In the genomic region with DNA sequence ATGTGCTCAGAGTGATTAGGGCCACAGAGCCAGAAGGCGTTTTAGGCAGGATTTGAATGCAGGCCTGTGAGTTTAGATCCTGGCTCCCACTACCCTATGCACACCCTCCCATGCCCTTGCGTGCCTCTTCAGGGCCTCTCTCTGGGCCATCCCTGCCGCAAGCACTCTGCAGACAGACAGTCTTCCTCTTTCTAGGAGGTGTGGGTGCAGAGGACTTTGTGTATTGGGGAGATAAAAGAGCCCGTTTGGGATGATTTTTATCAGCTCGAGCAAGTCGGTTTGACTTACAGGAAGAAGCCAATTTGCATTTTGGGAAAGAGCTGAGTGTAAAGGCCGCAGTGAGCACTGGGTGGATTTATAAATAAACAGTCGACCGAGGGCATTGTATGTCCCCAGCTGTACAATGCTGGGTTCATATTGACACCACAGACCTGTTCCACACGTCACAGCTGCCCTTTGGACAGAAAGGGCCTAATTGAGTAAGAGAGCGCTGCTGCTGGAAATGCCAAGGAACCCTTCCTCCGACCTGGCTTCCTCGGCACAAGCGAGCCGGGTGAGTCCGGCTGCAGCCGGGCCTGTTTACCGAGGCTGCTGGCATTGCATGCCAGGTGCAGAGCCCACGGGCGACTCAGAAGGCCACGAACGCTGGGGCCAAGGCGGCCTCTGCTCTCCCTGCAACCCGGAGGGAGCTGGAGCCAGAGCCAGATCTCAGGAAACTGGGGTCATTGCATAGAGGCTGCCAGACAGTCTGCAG, we compare ENCODE assay signal across 1 cellular context.
TF ChIP-seq lines count a peak whose summit lies in the region.

No MANE protein-coding gene starts in this region.

TF ChIP-seq in HepG2, 621 proteins besides CTCF, POLR2A, EP300 and RAD21 (continued from another document and continues in another):
- TF ChIP-seq, protein P1, sequence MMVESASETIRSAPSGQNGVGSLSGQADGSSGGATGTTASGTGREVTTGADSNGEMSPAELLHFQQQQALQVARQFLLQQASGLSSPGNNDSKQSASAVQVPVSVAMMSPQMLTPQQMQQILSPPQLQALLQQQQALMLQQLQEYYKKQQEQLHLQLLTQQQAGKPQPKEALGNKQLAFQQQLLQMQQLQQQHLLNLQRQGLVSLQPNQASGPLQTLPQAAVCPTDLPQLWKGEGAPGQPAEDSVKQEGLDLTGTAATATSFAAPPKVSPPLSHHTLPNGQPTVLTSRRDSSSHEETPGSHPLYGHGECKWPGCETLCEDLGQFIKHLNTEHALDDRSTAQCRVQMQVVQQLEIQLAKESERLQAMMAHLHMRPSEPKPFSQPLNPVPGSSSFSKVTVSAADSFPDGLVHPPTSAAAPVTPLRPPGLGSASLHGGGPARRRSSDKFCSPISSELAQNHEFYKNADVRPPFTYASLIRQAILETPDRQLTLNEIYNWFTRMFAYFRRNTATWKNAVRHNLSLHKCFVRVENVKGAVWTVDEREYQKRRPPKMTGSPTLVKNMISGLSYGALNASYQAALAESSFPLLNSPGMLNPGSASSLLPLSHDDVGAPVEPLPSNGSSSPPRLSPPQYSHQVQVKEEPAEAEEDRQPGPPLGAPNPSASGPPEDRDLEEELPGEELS (CRISPR knock-in tag; IDR thresholded peaks at IDR 0.05) = peak; percentile 93
- TF ChIP-seq MXD4 (CRISPR knock-in tag; IDR thresholded peaks at IDR 0.05) = no peak
- peak; percentile 76 for TF ChIP-seq ZNF430 (CRISPR knock-in tag; IDR thresholded peaks at IDR 0.05)
- no peak for TF ChIP-seq ZNF24 (IDR thresholded peaks at IDR 0.05)
- no peak for TF ChIP-seq KLF12 (CRISPR knock-in tag; IDR thresholded peaks at IDR 0.05; ENCODE audit: borderline replicate concordance)
- TF ChIP-seq ZNF326 (CRISPR knock-in tag; IDR thresholded peaks at IDR 0.05; ENCODE audit: borderline replicate concordance) = no peak
- TF ChIP-seq ELF3 (CRISPR knock-in tag; IDR thresholded peaks at IDR 0.05) = peak; percentile 75
- TF ChIP-seq, protein P2, sequence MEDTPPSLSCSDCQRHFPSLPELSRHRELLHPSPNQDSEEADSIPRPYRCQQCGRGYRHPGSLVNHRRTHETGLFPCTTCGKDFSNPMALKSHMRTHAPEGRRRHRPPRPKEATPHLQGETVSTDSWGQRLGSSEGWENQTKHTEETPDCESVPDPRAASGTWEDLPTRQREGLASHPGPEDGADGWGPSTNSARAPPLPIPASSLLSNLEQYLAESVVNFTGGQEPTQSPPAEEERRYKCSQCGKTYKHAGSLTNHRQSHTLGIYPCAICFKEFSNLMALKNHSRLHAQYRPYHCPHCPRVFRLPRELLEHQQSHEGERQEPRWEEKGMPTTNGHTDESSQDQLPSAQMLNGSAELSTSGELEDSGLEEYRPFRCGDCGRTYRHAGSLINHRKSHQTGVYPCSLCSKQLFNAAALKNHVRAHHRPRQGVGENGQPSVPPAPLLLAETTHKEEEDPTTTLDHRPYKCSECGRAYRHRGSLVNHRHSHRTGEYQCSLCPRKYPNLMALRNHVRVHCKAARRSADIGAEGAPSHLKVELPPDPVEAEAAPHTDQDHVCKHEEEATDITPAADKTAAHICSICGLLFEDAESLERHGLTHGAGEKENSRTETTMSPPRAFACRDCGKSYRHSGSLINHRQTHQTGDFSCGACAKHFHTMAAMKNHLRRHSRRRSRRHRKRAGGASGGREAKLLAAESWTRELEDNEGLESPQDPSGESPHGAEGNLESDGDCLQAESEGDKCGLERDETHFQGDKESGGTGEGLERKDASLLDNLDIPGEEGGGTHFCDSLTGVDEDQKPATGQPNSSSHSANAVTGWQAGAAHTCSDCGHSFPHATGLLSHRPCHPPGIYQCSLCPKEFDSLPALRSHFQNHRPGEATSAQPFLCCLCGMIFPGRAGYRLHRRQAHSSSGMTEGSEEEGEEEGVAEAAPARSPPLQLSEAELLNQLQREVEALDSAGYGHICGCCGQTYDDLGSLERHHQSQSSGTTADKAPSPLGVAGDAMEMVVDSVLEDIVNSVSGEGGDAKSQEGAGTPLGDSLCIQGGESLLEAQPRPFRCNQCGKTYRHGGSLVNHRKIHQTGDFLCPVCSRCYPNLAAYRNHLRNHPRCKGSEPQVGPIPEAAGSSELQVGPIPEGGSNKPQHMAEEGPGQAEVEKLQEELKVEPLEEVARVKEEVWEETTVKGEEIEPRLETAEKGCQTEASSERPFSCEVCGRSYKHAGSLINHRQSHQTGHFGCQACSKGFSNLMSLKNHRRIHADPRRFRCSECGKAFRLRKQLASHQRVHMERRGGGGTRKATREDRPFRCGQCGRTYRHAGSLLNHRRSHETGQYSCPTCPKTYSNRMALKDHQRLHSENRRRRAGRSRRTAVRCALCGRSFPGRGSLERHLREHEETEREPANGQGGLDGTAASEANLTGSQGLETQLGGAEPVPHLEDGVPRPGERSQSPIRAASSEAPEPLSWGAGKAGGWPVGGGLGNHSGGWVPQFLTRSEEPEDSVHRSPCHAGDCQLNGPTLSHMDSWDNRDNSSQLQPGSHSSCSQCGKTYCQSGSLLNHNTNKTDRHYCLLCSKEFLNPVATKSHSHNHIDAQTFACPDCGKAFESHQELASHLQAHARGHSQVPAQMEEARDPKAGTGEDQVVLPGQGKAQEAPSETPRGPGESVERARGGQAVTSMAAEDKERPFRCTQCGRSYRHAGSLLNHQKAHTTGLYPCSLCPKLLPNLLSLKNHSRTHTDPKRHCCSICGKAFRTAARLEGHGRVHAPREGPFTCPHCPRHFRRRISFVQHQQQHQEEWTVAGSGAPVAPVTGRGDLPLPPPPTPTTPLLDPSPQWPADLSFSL (CRISPR knock-in tag; IDR thresholded peaks at IDR 0.05) = no peak
- TF ChIP-seq CENPT (CRISPR knock-in tag; IDR thresholded peaks at IDR 0.05; ENCODE audit: low read depth) = no peak
- TF ChIP-seq, protein P3, sequence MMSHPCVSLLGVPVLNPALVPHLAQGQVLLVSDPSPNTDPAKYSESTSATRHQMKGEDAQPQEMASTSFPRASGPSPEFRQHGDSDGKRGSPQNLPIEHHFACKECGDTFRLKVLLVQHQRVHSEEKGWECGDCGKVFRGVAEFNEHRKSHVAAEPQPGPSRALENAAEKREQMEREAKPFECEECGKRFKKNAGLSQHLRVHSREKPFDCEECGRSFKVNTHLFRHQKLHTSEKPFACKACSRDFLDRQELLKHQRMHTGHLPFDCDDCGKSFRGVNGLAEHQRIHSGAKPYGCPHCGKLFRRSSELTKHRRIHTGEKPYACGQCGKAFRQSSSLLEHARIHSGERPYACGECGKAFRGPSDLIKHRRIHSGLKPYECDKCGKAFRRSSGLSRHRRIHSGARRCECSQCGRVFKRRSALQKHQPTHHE (CRISPR knock-in tag; IDR thresholded peaks at IDR 0.05; ENCODE audit: borderline replicate concordance) = no peak
- no peak for TF ChIP-seq ZNF510 (CRISPR knock-in tag; IDR thresholded peaks at IDR 0.05; ENCODE audit: low read depth)
- TF ChIP-seq ZSCAN31 (CRISPR knock-in tag; IDR thresholded peaks at IDR 0.05; ENCODE audit: low read depth) = no peak
- TF ChIP-seq, protein P4, sequence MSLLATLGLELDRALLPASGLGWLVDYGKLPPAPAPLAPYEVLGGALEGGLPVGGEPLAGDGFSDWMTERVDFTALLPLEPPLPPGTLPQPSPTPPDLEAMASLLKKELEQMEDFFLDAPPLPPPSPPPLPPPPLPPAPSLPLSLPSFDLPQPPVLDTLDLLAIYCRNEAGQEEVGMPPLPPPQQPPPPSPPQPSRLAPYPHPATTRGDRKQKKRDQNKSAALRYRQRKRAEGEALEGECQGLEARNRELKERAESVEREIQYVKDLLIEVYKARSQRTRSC (CRISPR knock-in tag; IDR thresholded peaks at IDR 0.05; ENCODE audit: low read depth) = no peak
- TF ChIP-seq ZNF598 (CRISPR knock-in tag; IDR thresholded peaks at IDR 0.05; ENCODE audit: borderline replicate concordance) = peak; percentile 80; the same call in 1 of the 2 replicates
- no peak for TF ChIP-seq NBN (conservative IDR thresholded peaks at IDR 0.05)
- TF ChIP-seq THYN1 (CRISPR knock-in tag; IDR thresholded peaks at IDR 0.05; ENCODE audit: borderline replicate concordance, low read depth) = no peak
- 0 out of 2 replicates have a peak, but pooled peaks have one; percentile 27 for TF ChIP-seq POLR2G (IDR thresholded peaks at IDR 0.05; ENCODE audit: low read depth, low read length)
- TF ChIP-seq FOXK2 (IDR thresholded peaks at IDR 0.05) = peak; percentile 87
- no peak for TF ChIP-seq JDP2 (CRISPR knock-in tag; IDR thresholded peaks at IDR 0.05; ENCODE audit: borderline replicate concordance)
- TF ChIP-seq ZNF713 (CRISPR knock-in tag; IDR thresholded peaks at IDR 0.05) = no peak
- no peak for TF ChIP-seq SP2 (CRISPR knock-in tag; IDR thresholded peaks at IDR 0.05)
- no peak for TF ChIP-seq TRIM24 (CRISPR knock-in tag; IDR thresholded peaks at IDR 0.05)
- TF ChIP-seq JARID2 (CRISPR knock-in tag; IDR thresholded peaks at IDR 0.05; ENCODE audit: insufficient replicate concordance) = no peak
- TF ChIP-seq MAFF (IDR thresholded peaks at IDR 0.05; ENCODE audit: low read depth, low read length) = 0 out of 2 replicates have a peak, but pooled peaks have one; percentile 10
- peak; percentile 20; the same call in 1 of the 2 replicates for TF ChIP-seq ZBTB38 (CRISPR knock-in tag; IDR thresholded peaks at IDR 0.05)
- peak; percentile 57; the same call in 1 of the 2 replicates for TF ChIP-seq GFI1 (CRISPR knock-in tag; IDR thresholded peaks at IDR 0.05; ENCODE audit: borderline replicate concordance)
- TF ChIP-seq, protein P5, sequence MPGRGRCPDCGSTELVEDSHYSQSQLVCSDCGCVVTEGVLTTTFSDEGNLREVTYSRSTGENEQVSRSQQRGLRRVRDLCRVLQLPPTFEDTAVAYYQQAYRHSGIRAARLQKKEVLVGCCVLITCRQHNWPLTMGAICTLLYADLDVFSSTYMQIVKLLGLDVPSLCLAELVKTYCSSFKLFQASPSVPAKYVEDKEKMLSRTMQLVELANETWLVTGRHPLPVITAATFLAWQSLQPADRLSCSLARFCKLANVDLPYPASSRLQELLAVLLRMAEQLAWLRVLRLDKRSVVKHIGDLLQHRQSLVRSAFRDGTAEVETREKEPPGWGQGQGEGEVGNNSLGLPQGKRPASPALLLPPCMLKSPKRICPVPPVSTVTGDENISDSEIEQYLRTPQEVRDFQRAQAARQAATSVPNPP (CRISPR knock-in tag; IDR thresholded peaks at IDR 0.05) = no peak
- no peak for TF ChIP-seq SMAD1 (CRISPR knock-in tag; IDR thresholded peaks at IDR 0.05; ENCODE audit: borderline replicate concordance, low read depth)
- TF ChIP-seq ZNF724P (CRISPR knock-in tag; IDR thresholded peaks at IDR 0.05; ENCODE audit: borderline replicate concordance) = 0 out of 2 replicates have a peak, but pooled peaks have one; percentile 33
- TF ChIP-seq TP53 (CRISPR knock-in tag; conservative IDR thresholded peaks at IDR 0.05) = no peak; the same call in 1 of the 2 replicates
- TF ChIP-seq, protein P6, sequence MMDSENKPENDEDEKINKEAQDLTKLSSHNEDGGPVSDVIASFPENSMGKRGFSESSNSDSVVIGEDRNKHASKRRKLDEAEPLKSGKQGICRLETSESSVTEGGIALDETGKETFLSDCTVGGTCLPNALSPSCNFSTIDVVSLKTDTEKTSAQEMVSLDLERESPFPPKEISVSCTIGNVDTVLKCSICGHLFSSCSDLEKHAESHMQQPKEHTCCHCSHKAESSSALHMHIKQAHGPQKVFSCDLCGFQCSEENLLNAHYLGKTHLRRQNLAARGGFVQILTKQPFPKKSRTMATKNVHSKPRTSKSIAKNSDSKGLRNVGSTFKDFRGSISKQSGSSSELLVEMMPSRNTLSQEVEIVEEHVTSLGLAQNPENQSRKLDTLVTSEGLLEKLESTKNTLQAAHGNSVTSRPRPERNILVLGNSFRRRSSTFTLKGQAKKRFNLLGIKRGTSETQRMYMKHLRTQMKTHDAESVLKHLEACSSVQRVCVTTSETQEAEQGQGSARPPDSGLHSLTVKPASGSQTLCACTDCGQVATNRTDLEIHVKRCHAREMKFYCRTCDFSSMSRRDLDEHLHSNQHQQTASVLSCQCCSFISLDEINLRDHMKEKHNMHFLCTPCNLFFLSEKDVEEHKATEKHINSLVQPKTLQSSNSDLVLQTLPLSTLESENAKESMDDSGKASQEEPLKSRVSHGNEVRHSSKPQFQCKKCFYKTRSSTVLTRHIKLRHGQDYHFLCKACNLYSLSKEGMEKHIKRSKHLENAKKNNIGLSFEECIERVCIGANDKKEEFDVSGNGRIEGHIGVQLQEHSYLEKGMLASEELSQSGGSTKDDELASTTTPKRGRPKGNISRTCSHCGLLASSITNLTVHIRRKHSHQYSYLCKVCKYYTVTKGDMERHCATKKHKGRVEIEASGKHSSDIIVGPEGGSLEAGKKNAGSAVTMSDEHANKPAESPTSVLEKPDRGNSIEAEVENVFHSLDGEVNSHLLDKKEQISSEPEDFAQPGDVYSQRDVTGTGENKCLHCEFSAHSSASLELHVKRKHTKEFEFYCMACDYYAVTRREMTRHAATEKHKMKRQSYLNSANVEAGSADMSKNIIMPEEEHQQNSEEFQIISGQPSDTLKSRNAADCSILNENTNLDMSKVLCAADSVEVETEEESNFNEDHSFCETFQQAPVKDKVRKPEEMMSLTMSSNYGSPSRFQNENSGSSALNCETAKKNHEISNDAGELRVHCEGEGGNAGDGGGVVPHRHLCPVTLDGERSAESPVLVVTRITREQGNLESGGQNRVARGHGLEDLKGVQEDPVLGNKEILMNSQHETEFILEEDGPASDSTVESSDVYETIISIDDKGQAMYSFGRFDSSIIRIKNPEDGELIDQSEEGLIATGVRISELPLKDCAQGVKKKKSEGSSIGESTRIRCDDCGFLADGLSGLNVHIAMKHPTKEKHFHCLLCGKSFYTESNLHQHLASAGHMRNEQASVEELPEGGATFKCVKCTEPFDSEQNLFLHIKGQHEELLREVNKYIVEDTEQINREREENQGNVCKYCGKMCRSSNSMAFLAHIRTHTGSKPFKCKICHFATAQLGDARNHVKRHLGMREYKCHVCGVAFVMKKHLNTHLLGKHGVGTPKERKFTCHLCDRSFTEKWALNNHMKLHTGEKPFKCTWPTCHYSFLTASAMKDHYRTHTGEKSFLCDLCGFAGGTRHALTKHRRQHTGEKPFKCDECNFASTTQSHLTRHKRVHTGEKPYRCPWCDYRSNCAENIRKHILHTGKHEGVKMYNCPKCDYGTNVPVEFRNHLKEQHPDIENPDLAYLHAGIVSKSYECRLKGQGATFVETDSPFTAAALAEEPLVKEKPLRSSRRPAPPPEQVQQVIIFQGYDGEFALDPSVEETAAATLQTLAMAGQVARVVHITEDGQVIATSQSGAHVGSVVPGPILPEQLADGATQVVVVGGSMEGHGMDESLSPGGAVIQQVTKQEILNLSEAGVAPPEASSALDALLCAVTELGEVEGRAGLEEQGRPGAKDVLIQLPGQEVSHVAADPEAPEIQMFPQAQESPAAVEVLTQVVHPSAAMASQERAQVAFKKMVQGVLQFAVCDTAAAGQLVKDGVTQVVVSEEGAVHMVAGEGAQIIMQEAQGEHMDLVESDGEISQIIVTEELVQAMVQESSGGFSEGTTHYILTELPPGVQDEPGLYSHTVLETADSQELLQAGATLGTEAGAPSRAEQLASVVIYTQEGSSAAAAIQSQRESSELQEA (CRISPR knock-in tag; IDR thresholded peaks at IDR 0.05; ENCODE audit: not compliant biosample characterization) = no peak
- TF ChIP-seq, protein P7, sequence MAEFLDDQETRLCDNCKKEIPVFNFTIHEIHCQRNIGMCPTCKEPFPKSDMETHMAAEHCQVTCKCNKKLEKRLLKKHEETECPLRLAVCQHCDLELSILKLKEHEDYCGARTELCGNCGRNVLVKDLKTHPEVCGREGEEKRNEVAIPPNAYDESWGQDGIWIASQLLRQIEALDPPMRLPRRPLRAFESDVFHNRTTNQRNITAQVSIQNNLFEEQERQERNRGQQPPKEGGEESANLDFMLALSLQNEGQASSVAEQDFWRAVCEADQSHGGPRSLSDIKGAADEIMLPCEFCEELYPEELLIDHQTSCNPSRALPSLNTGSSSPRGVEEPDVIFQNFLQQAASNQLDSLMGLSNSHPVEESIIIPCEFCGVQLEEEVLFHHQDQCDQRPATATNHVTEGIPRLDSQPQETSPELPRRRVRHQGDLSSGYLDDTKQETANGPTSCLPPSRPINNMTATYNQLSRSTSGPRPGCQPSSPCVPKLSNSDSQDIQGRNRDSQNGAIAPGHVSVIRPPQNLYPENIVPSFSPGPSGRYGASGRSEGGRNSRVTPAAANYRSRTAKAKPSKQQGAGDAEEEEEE (CRISPR knock-in tag; IDR thresholded peaks at IDR 0.05; ENCODE audit: borderline replicate concordance) = no peak
- peak; percentile 75 for TF ChIP-seq SMAD3 (CRISPR knock-in tag; IDR thresholded peaks at IDR 0.05)
